ENCODE assay signal across 24 cellular contexts in the genomic region with DNA sequence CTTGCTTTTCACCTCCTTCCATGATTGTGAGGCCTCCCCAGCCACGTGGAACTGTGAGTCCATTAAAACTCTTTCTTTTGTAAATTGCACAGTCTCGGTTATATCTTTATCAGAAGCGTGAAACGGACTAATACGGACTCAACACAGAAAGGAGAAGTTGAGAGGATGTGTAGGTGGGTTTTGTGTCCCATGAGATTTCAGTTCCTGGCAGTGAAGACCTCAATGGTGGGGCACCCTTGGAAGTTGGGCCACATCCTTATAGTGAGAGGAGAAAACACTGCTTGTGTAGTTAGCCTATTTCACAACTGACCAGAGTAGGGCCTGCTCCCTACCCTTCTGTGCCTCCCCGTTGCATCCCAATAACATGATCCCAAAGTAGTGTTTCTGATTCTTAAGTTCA.
"Had no signal": no experiment of that assay in that cellular context is flagged by ENCODE, and none has a peak within 500 bp of the region (broad histone marks: within the 10 kb centered on the region; RNA-seq: fewer than 3 reads in every experiment).

No MANE protein-coding gene starts in this region.

- ATAC-seq: effector memory CD8-positive, alpha-beta T cell; gastrocnemius medialis; heart left ventricle; left lobe of liver; naive thymus-derived CD4-positive, alpha-beta T cell; sciatic nerve had no signal

- H3K36me3 ChIP-seq: gastrocnemius medialis, heart left ventricle, neural progenitor cell, prostate gland, right atrium auricular region, stomach, thyroid gland had no signal

- H3K4me1 Mint-ChIP-seq: naive thymus-derived CD4-positive, alpha-beta T cell had no signal

- H3K4me3 ChIP-seq: gastrocnemius medialis, heart left ventricle, hepatocyte, neural progenitor cell, prostate gland, right atrium auricular region, smooth muscle cell, stomach, thyroid gland had no signal

- H3K4me3 Mint-ChIP-seq: effector memory CD8-positive, alpha-beta T cell; naive thymus-derived CD4-positive, alpha-beta T cell; nephron; neural progenitor cell; type B pancreatic cell had no signal

- H3K9ac ChIP-seq: neural progenitor cell had no signal

- H3K27ac ChIP-seq: gastrocnemius medialis, heart left ventricle, hepatocyte, neural progenitor cell, prostate gland, right atrium auricular region, stomach, thyroid gland had no signal

- DNase-seq: cortex of kidney; effector memory CD8-positive, alpha-beta T cell; gastrocnemius medialis; heart left ventricle; kidney; mesendoderm; midbrain; naive thymus-derived CD4-positive, alpha-beta T cell; stimulated activated CD4-positive, alpha-beta T cell treated with anti-CD3 and anti-CD28 coated beads, Interleukin-12 subunit alpha, Interleukin-12 subunit beta, amount 100 ng/mL, for 4 hours; stimulated activated CD4-positive, alpha-beta T cell treated with anti-CD3 and anti-CD28 coated beads, Interleukin-1b, Interleukin-23, amount 100 ng/mL, for 48 hours; stimulated activated CD4-positive, alpha-beta T cell treated with anti-CD3 and anti-CD28 coated beads, Interleukin-4, amount 100 ng/mL, for 1 hour; stimulated activated CD8-positive, alpha-beta memory T cell treated with anti-CD3 and anti-CD28 coated beads, Interleukin-4, amount 100 ng/mL, for 48 hours; stimulated activated naive CD4-positive, alpha-beta T cell treated with Interleukin-2 at 50 U/mL for 16 hours; stomach; thyroid gland had no signal

- H3K79me2 ChIP-seq: hepatocyte had no signal

- H3K4me1 ChIP-seq: prostate gland, thyroid gland had no signal

- H3K27me3 ChIP-seq: gastrocnemius medialis, hepatocyte, neural progenitor cell, right atrium auricular region, stomach, thyroid gland had no signal

- H3K9me3 Mint-ChIP-seq: effector memory CD8-positive, alpha-beta T cell; nephron; neural progenitor cell; type B pancreatic cell had no signal

- H2AFZ ChIP-seq: hepatocyte, neural progenitor cell had no signal

- H3K9me3 ChIP-seq: gastrocnemius medialis, heart left ventricle, prostate gland, right atrium auricular region, stomach, thyroid gland had no signal

- H3K4me2 ChIP-seq: hepatocyte, neural progenitor cell, smooth muscle cell had no signal

- H3K36me3 Mint-ChIP-seq: neural progenitor cell, type B pancreatic cell had no signal

- H3K27ac Mint-ChIP-seq: effector memory CD8-positive, alpha-beta T cell; naive thymus-derived CD4-positive, alpha-beta T cell; nephron; neural progenitor cell; type B pancreatic cell had no signal

- FAIRE-seq: kidney had no signal
